In genomic region chr14:66568220-66568619, GRCh38 we compare ENCODE assay signal across 17 cellular contexts.
"Had no signal": no experiment of that assay in that cellular context is flagged by ENCODE, and none has a peak within 500 bp of the region (broad histone marks: within the 10 kb centered on the region; RNA-seq: fewer than 3 reads in every experiment).

No MANE protein-coding gene starts in this region.

- H3K27me3 ChIP-seq: heart right ventricle, pancreas, tibial artery, uterus had no signal

- DNase-seq: activated CD4-positive, alpha-beta T cell treated with anti-CD3 and anti-CD28 coated beads, Interleukin-2, amount 10 ng/mL, durations not matched to agents 7 days and 5 days; activated CD4-positive, CD25-positive, alpha-beta regulatory T cell; activated CD8-positive, alpha-beta memory T cell treated with anti-CD3 and anti-CD28 coated beads for 24 hours; activated naive CD4-positive, alpha-beta T cell treated with anti-CD3 and anti-CD28 coated beads for 36 hours; caudate nucleus; cortex of kidney; endodermal cell; heart right ventricle; kidney; pancreas; retina; tibial artery; uterus had no signal

- H3K9me3 ChIP-seq: pancreas, tibial artery, uterus had no signal

- H3K27ac Mint-ChIP-seq: activated CD4-positive, alpha-beta T cell treated with anti-CD3 and anti-CD28 coated beads, Interleukin-2, amount 10 ng/mL, durations not matched to agents 7 days and 5 days; activated naive CD4-positive, alpha-beta T cell treated with anti-CD3 and anti-CD28 coated beads for 36 hours; activated T-helper 17 cell treated with anti-CD3 and anti-CD28 coated beads, Interleukin-2, amount 50 U/mL, for 72 hours; endodermal cell; stimulated activated effector memory CD8-positive, alpha-beta T cell treated with anti-CD3 and anti-CD28 coated beads, Interleukin-12 subunit alpha, Interleukin-12 subunit beta, amount 100 ng/mL, for 72 hours had no signal

- H3K27me3 Mint-ChIP-seq: activated CD4-positive, alpha-beta T cell treated with anti-CD3 and anti-CD28 coated beads, Interleukin-2, amount 10 ng/mL, durations not matched to agents 7 days and 5 days; activated T-helper 17 cell treated with anti-CD3 and anti-CD28 coated beads, Interleukin-2, amount 50 U/mL, for 72 hours had no signal

- H3K4me1 ChIP-seq: pancreas had no signal

- H3K4me1 Mint-ChIP-seq: activated CD4-positive, alpha-beta T cell treated with anti-CD3 and anti-CD28 coated beads, Interleukin-2, amount 10 ng/mL, durations not matched to agents 7 days and 5 days; neural crest cell; stimulated activated effector memory CD8-positive, alpha-beta T cell treated with anti-CD3 and anti-CD28 coated beads, Interleukin-12 subunit alpha, Interleukin-12 subunit beta, amount 100 ng/mL, for 72 hours had no signal

- H3K4me3 Mint-ChIP-seq: activated CD4-positive, alpha-beta T cell treated with anti-CD3 and anti-CD28 coated beads, Interleukin-2, amount 10 ng/mL, durations not matched to agents 7 days and 5 days; activated naive CD4-positive, alpha-beta T cell treated with anti-CD3 and anti-CD28 coated beads for 36 hours; activated T-helper 17 cell treated with anti-CD3 and anti-CD28 coated beads, Interleukin-2, amount 50 U/mL, for 72 hours; endodermal cell; neural crest cell; stimulated activated effector memory CD8-positive, alpha-beta T cell treated with anti-CD3 and anti-CD28 coated beads, Interleukin-12 subunit alpha, Interleukin-12 subunit beta, amount 100 ng/mL, for 72 hours had no signal

- H3K4me3 ChIP-seq: heart right ventricle, pancreas, skin epidermis, tibial artery, uterus had no signal

- H3K36me3 ChIP-seq: pancreas, tibial artery, uterus had no signal

- H3K36me3 Mint-ChIP-seq: stimulated activated effector memory CD8-positive, alpha-beta T cell treated with anti-CD3 and anti-CD28 coated beads, Interleukin-12 subunit alpha, Interleukin-12 subunit beta, amount 100 ng/mL, for 72 hours had no signal

- ATAC-seq: activated T-helper 17 cell treated with anti-CD3 and anti-CD28 coated beads, Interleukin-2, amount 50 U/mL, for 72 hours; heart right ventricle; stimulated activated effector memory CD8-positive, alpha-beta T cell treated with anti-CD3 and anti-CD28 coated beads, Interleukin-12 subunit alpha, Interleukin-12 subunit beta, amount 100 ng/mL, for 72 hours had no signal

- H3K27ac ChIP-seq: heart right ventricle, pancreas, skin epidermis, tibial artery, uterus had no signal
